ENCODE assay signal across 8 cellular contexts in the genomic region with DNA sequence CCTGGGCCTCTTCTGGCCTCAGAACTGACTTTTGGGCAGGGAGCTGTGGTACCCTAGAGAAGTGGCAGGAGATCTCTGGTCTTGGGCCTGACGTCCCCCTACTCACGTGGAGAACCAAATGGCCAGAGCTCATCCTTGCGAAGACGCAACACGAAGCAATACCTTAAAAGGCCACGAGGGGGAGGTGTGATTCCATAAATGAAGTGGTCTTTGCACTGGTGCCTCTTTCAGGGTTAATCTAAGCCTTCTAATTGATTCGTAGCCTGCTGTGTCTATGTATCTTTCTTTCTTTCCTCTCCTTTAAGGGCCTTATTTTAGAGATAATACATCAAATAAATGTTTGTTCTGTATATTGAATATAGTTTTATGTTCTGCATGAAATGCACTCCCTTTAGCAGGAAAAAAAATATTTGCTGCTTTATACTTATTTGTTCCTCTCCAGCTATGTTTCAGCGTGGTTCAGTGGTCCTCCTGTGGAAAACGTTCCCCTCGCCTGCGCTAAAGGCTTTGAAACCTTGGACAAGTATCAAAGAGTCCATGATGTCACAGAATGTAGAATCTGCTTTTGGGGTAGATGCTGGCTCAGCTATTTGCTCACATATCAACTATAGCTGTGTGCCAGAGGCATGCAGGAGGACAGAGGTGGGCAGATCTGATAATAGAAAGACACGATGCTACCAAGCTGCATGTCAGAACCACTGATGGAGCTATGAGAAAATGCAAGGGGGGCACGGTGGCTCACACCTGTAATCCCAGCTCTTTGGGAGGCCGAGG. TPM values are rescaled to one million over a fixed set of nuclear protein-coding genes. Genes with fewer than 3 reads are reported as not detected.
A peak's percentile ranks its signal among the peaks of the same experiment; 100 is the strongest.
DNase-seq lines count a peak whose midpoint lies in the region; ATAC-seq and TF ChIP-seq lines count a peak whose summit lies in the region.

No MANE protein-coding gene starts in this region.

- no peaks in the 10 kb centered on the region for H3K9me2 ChIP-seq in OCI-LY7 (ENCODE audit: insufficient read depth, low read length)

- H3K27me3 Mint-ChIP-seq in CD8-positive, alpha-beta memory T cell = peaks cover 8 to 14% of the 10 kb centered on the region in 2 donors
- H3K27me3 Mint-ChIP-seq in nephron progenitor cell (ENCODE audit: low read depth, poor library complexity) = peaks cover 18% of the 10 kb centered on the region

- no peak overlapping the region for H3K27ac Mint-ChIP-seq in CD8-positive, alpha-beta memory T cell
- H3K27ac Mint-ChIP-seq in nephron progenitor cell = no peak overlapping the region

- TF ChIP-seq EP300 in Ishikawa (IDR thresholded peaks at IDR 0.05; ENCODE audit: borderline replicate concordance) = no peak

- no peaks in the 10 kb centered on the region for H3K36me3 Mint-ChIP-seq in CD8-positive, alpha-beta memory T cell
- H3K36me3 Mint-ChIP-seq in nephron progenitor cell (ENCODE audit: low read depth) = no peaks in the 10 kb centered on the region

- no peak overlapping the region for H3K4me3 Mint-ChIP-seq in CD8-positive, alpha-beta memory T cell
- H3K4me3 Mint-ChIP-seq in nephron progenitor cell = no peak overlapping the region

- intact Hi-C loops in OCI-LY7 (cut with micrococcal nuclease; ENCODE audit: unreplicated experiment) = no loop called here

- H3K4me1 ChIP-seq in CD8-positive, alpha-beta memory T cell (ENCODE audit: insufficient read depth, low read length) = no peaks in the 10 kb centered on the region
- H3K4me1 ChIP-seq in OCI-LY7 (ENCODE audit: insufficient read depth, low read length, poor library complexity, severe bottlenecking) = no peaks in the 10 kb centered on the region

- no peaks in the 10 kb centered on the region for H3K9me3 ChIP-seq in CD8-positive, alpha-beta memory T cell (ENCODE audit: low read length)
- H3K9me3 ChIP-seq in OCI-LY7 (ENCODE audit: low read length) = no peaks in the 10 kb centered on the region

- H3K36me3 ChIP-seq in CD8-positive, alpha-beta memory T cell (ENCODE audit: insufficient read depth, low read length) = no peaks in the 10 kb centered on the region
- no peaks in the 10 kb centered on the region for H3K36me3 ChIP-seq in OCI-LY7 (ENCODE audit: insufficient read depth, low read length)

- no peaks in the 10 kb centered on the region for H3K27me3 ChIP-seq in CD8-positive, alpha-beta memory T cell (ENCODE audit: insufficient read depth, low read length, poor library complexity, severe bottlenecking)

- TF ChIP-seq CTCF in OCI-LY7 (conservative IDR thresholded peaks at IDR 0.05; ENCODE audit: low read length) (peak; percentile 87), nephron progenitor cell (IDR thresholded peaks at IDR 0.05) (peak; percentile 70)

- no peak overlapping the region for H2AFZ ChIP-seq in OCI-LY7 (ENCODE audit: low read length)

- no peak overlapping the region for H3K27ac ChIP-seq in CD8-positive, alpha-beta memory T cell (ENCODE audit: low read depth, low read length)
- H3K27ac ChIP-seq in OCI-LY7 (ENCODE audit: low read depth, low read length, poor library complexity, severe bottlenecking) = no peak overlapping the region

- no peaks in the 10 kb centered on the region for H3K79me2 ChIP-seq in OCI-LY7 (ENCODE audit: insufficient read depth, low read depth, low read length)

- no TSS peak for BruUV-seq in OCI-LY7 (replicated peaks; lab: Mats Ljungman, UMichigan)

- CTCF ChIA-PET in CD8-positive, alpha-beta memory T cell (lab: Charles Lee) = interaction anchor here (0.7 to 2.6 kb wide), 12 partner anchors 8 to 574 kb away, joined by 3 to 14 read pairs (median 4); no protein-coding TSS in a partner anchor
- CTCF ChIA-PET in OCI-LY7 (lab: Charles Lee; ENCODE audit: unreplicated experiment) = interaction anchor here (0.5 to 1.0 kb wide), 7 partner anchors 14 to 563 kb away, joined by 3 to 5 read pairs (median 3); no protein-coding TSS in a partner anchor

- H3K4me1 Mint-ChIP-seq in CD8-positive, alpha-beta memory T cell = peaks cover 0 to 2% (median 2%) of the 10 kb centered on the region in 3 donors
- peaks cover 6% of the 10 kb centered on the region for H3K4me1 Mint-ChIP-seq in nephron progenitor cell

- peak; percentile 81 for TF ChIP-seq RAD21 in Ishikawa (IDR thresholded peaks at IDR 0.05; ENCODE audit: low read depth)

- H3K9me3 Mint-ChIP-seq in CD8-positive, alpha-beta memory T cell = peaks cover 0 to 2% (median 0%) of the 10 kb centered on the region in 5 donors
- H3K9me3 Mint-ChIP-seq in nephron progenitor cell = peaks cover 26% of the 10 kb centered on the region

- H3K4me3 ChIP-seq in CD8-positive, alpha-beta memory T cell (ENCODE audit: low read length) = no peak overlapping the region
- no peak overlapping the region for H3K4me3 ChIP-seq in OCI-LY7 (ENCODE audit: low read depth, low read length, poor library complexity, severe bottlenecking)

- POLR2A ChIA-PET in CD8-positive, alpha-beta memory T cell (lab: Charles Lee) = interaction anchor here (0.6 kb wide), 1 partner anchor 281 kb away, joined by 3 read pairs; no protein-coding TSS in a partner anchor
- POLR2A ChIA-PET in OCI-LY7 (lab: Charles Lee) = interaction anchor here (1.0 to 1.7 kb wide), 3 partner anchors 21 to 470 kb away, joined by 3 to 4 read pairs (median 3); no protein-coding TSS in a partner anchor

- peak; percentile 50 to 73 (median 54) for DNase-seq in CD8-positive, alpha-beta memory T cell
- DNase-seq in OCI-LY7 (ENCODE audit: low spot score) (peak; percentile 72), activated T-cell treated with anti-CD3 and anti-CD28 coated beads for 24 hours (ENCODE audit: low read depth) (peak; percentile 70), fibroblast of gingiva (ENCODE audit: low read depth) (peak; percentile 54), nephron progenitor cell (peak; percentile 78)
- peak; percentile 82 for DNase-seq in stimulated activated naive CD8-positive, alpha-beta T cell treated with anti-CD3 and anti-CD28 coated beads, Interleukin-15, Interleukin-2, amounts not matched to agents 100 U/mL and 50 U/mL, for 24 hours

- no peaks in the 10 kb centered on the region for H4K20me1 ChIP-seq in OCI-LY7 (ENCODE audit: insufficient read depth, low read length)

- H3K4me2 ChIP-seq in OCI-LY7 (ENCODE audit: low read length) = no peak overlapping the region

- ATAC-seq in GM19455 (IDR thresholded peaks at IDR 0.05; ENCODE audit: unreplicated experiment) = peak; percentile 73
- ATAC-seq in stimulated activated naive CD8-positive, alpha-beta T cell treated with anti-CD3 and anti-CD28 coated beads, Interleukin-15, Interleukin-2, amounts not matched to agents 100 U/mL and 50 U/mL, for 24 hours = peak; percentile 82

TF ChIP-seq in Ishikawa, 13 proteins besides CTCF, POLR2A, EP300 and RAD21:
- TF ChIP-seq, protein P1, sequence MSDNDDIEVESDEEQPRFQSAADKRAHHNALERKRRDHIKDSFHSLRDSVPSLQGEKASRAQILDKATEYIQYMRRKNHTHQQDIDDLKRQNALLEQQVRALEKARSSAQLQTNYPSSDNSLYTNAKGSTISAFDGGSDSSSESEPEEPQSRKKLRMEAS (IDR thresholded peaks at IDR 0.05) = no peak
- TF ChIP-seq CEBPB (IDR thresholded peaks at IDR 0.05) (no peak), FOXM1 (IDR thresholded peaks at IDR 0.05; ENCODE audit: borderline replicate concordance, low read depth) (no peak), EGR1 (IDR thresholded peaks at IDR 0.05) (no peak), ZBTB7A (IDR thresholded peaks at IDR 0.05; ENCODE audit: low read depth) (no peak), TEAD4 (IDR thresholded peaks at IDR 0.05) (no peak), NFIC (IDR thresholded peaks at IDR 0.05) (no peak)
- TF ChIP-seq, protein P2, sequence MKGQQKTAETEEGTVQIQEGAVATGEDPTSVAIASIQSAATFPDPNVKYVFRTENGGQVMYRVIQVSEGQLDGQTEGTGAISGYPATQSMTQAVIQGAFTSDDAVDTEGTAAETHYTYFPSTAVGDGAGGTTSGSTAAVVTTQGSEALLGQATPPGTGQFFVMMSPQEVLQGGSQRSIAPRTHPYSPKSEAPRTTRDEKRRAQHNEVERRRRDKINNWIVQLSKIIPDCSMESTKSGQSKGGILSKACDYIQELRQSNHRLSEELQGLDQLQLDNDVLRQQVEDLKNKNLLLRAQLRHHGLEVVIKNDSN (IDR thresholded peaks at IDR 0.05) = no peak
TF ChIP-seq in Ishikawa: peak in this region for 0.

RNA-seq across cellular contexts. Expression of gene STRA8, which starts 41.0 kb away (rescaled TPM):
- total RNA-seq in CD8-positive, alpha-beta memory T cell = not detected
- polyA plus RNA-seq in CD8-positive, alpha-beta memory T cell = not detected
- total RNA-seq in OCI-LY7 (2014; rRNA removed; shearing (Covaris generic)) = not detected in 2 replicates
- not detected in 2 replicates for total RNA-seq in OCI-LY7 (2022)
